Comparison of ENCODE assay signal across 6 cellular contexts in genomic region chr19:42280761-42281174, GRCh38. TPM values are rescaled to one million over a fixed set of nuclear protein-coding genes. Genes with fewer than 3 reads are reported as not detected.
DNase-seq lines count a peak whose midpoint lies in the region; ATAC-seq and TF ChIP-seq lines count a peak whose summit lies in the region.

No MANE protein-coding gene starts in this region.

- peak overlapping the region; percentile 77 for H3K4me2 ChIP-seq in mammary epithelial cell (ENCODE audit: insufficient read depth, low read depth, low read length)

- H3K27me3 ChIP-seq in mammary epithelial cell (ENCODE audit: insufficient read depth, low read length) (no peaks in the 10 kb centered on the region), neuron (ENCODE audit: insufficient read depth, low read length) (no peaks in the 10 kb centered on the region)

- BruUV-seq in mammary epithelial cell (replicated peaks; lab: Mats Ljungman, UMichigan) = no TSS peak

- no CpG with 5 or more reads among the region's 27 CpGs for WGBS in mammary epithelial cell (ENCODE audit: low coverage, missing lambda C conversion rate)

- peak overlapping the region; percentile 59 to 72 (median 66) for H3K4me3 ChIP-seq in mammary epithelial cell (replicated peaks in 1 of 3; ENCODE audit: insufficient read depth in 1 of 3, low read depth in 2 of 3, low read length in 3 of 3)
- peak overlapping the region; percentile 77 for H3K4me3 ChIP-seq in neuron (ENCODE audit: low read length)

- intact Hi-C loops in mammary epithelial cell (cut with micrococcal nuclease) = loop anchor here (2.0 kb wide), 1 partner anchor 148 kb away; the partner anchor contains the start of gene POU2F2

- H4K20me1 ChIP-seq in mammary epithelial cell (ENCODE audit: insufficient read depth, low read length) = no peaks in the 10 kb centered on the region

- H3K36me3 ChIP-seq in mammary epithelial cell (ENCODE audit: insufficient read depth, low read length) (no peaks in the 10 kb centered on the region), neuron (ENCODE audit: insufficient read depth, low read length) (no peaks in the 10 kb centered on the region)

- no peak overlapping the region for H3K9ac ChIP-seq in mammary epithelial cell (ENCODE audit: insufficient read depth, low read length)

- no peak for TF ChIP-seq CTCF in mammary epithelial cell (conservative IDR thresholded peaks at IDR 0.05 in 1 of 2, IDR thresholded peaks at IDR 0.05 in 1 of 2; ENCODE audit: extremely low read depth in 1 of 2, insufficient read depth in 1 of 2, low read depth in 1 of 2, low read length in 2 of 2)

- peak; percentile 64 for DNase-seq in NCI-H1105 (lab: John Stamatoyannopoulos, UW)
- no peak for DNase-seq in NCI-H1105 treated with DMSO at 0.1 percent for 48 hours (lab: John Stamatoyannopoulos, UW)
- DNase-seq in mammary epithelial cell = no peak

- H2AFZ ChIP-seq in mammary epithelial cell (ENCODE audit: low read depth, low read length) (no peak overlapping the region), neuron (ENCODE audit: low read depth, low read length) (no peak overlapping the region)

- CTCF ChIA-PET in mammary epithelial cell (lab: Charles Lee; ENCODE audit: low non-redundant PET) = interaction anchor here (0.6 kb wide), 1 partner anchor 37 kb away, joined by 6 read pairs; no protein-coding TSS in a partner anchor

- in situ Hi-C loops in mammary epithelial cell (cut with MboI; ENCODE audit: low sequenced_read_pairs in 2 of 2) = no loop called here

- H3K4me1 ChIP-seq in mammary epithelial cell (ENCODE audit: insufficient read depth, low read length) (peaks cover 75% of the 10 kb centered on the region), neuron (ENCODE audit: insufficient read depth, low read length) (peaks cover 47% of the 10 kb centered on the region)

- H3K27ac ChIP-seq in mammary epithelial cell (ENCODE audit: insufficient read depth, low read depth, low read length) = peak overlapping the region; percentile 48

- dilution Hi-C loops in mammary epithelial cell (cut with HindIII; ENCODE audit: low sequenced_read_pairs) = no loop called here

- ATAC-seq in HG03442 (IDR thresholded peaks at IDR 0.05; ENCODE audit: unreplicated experiment) (no peak), GM18907 (IDR thresholded peaks at IDR 0.05; ENCODE audit: unreplicated experiment) (no peak)

- H3K9me3 ChIP-seq in mammary epithelial cell (replicated peaks; ENCODE audit: insufficient read depth, low read length) = no peaks in the 10 kb centered on the region
- H3K9me3 ChIP-seq in neuron (ENCODE audit: low read length) = no peaks in the 10 kb centered on the region

- peaks cover 51% of the 10 kb centered on the region for H3K79me2 ChIP-seq in mammary epithelial cell (ENCODE audit: insufficient read depth, low read length)

RNA-seq across cellular contexts. Expression of gene CIC, which starts 11.7 kb away (rescaled TPM):
- 10 to 100 TPM; 37.0 to 91.0 TPM for total RNA-seq in mammary epithelial cell
- 19.4 TPM for polyA plus RNA-seq in mammary epithelial cell
- 24.7 TPM for polyA minus RNA-seq in mammary epithelial cell

RNA-seq across cellular contexts. Expression of gene PRR19, which starts 21.2 kb away (rescaled TPM):
- total RNA-seq in mammary epithelial cell = 1 to 10 TPM; 1.0 to 1.7 TPM
- polyA plus RNA-seq in mammary epithelial cell = 2.2 TPM
- 1.7 TPM for polyA minus RNA-seq in mammary epithelial cell

RNA-seq across cellular contexts. Expression of gene PAFAH1B3, which starts 21.7 kb away (rescaled TPM):
- 10 to 100 TPM; 32.7 to 57.9 TPM for total RNA-seq in mammary epithelial cell
- polyA plus RNA-seq in mammary epithelial cell = 80.7 TPM
- polyA minus RNA-seq in mammary epithelial cell = 77.2 TPM

RNA-seq across cellular contexts. Expression of gene ERF, which starts 25.8 kb away (rescaled TPM):
- 100 to 1,000 TPM; 101 to 139 TPM for total RNA-seq in mammary epithelial cell
- 86.1 TPM for polyA plus RNA-seq in mammary epithelial cell
- 36.6 TPM for polyA minus RNA-seq in mammary epithelial cell

RNA-seq across cellular contexts. Expression of gene TMEM145, which starts 32.3 kb away (rescaled TPM):
- under 1 TPM in 1 of 2 donors, not detected in 1; 0.21 TPM for total RNA-seq in mammary epithelial cell
- 0.03 TPM for polyA plus RNA-seq in mammary epithelial cell
- not detected for polyA minus RNA-seq in mammary epithelial cell
